ENCODE assay signal across 10 cellular contexts in genomic region chr3:130963878-130964277, GRCh38.
DNase-seq lines count a peak whose midpoint lies in the region; ATAC-seq lines count a peak whose summit lies in the region.
"Had no signal": no experiment of that assay in that cellular context is flagged by ENCODE, and none has a peak within 500 bp of the region (broad histone marks: within the 10 kb centered on the region; RNA-seq: fewer than 3 reads in every experiment).

No MANE protein-coding gene starts in this region.

- H3K79me2 ChIP-seq in ACC112 (ENCODE audit: control insufficient read depth, insufficient read depth, low read length, unreplicated experiment): no peaks in the 10 kb centered on the region

- H3K27me3 ChIP-seq in ACC112 (ENCODE audit: insufficient read depth, low read length) (no peaks in the 10 kb centered on the region), adipocyte (replicated peaks; ENCODE audit: control insufficient read depth, insufficient read depth, low read length) (no peaks in the 10 kb centered on the region), iPS-20b (ENCODE audit: insufficient read depth, low read length) (no peaks in the 10 kb centered on the region)

- ATAC-seq in GM21360 (IDR thresholded peaks at IDR 0.05; ENCODE audit: unreplicated experiment) (no peak), GM19463 (IDR thresholded peaks at IDR 0.05; ENCODE audit: unreplicated experiment) (no peak)

- peak; percentile 90 for DNase-seq in HS-5 (ENCODE audit: low read depth)
- DNase-seq in adipocyte (ENCODE audit: low read depth): peak; percentile 90
- DNase-seq in G401 (ENCODE audit: low spot score): no peak
- DNase-seq in GDM1 (lab: John Stamatoyannopoulos, UW): no peak
- DNase-seq: CD4-positive, alpha-beta memory T cell; NCI-H748 treated with DMSO at 0.1 percent for 48 hours had no signal

- H2AFZ ChIP-seq in ACC112 (ENCODE audit: low read length, unreplicated experiment): no peak overlapping the region

- H3K9ac ChIP-seq in adipocyte (ENCODE audit: low read length) (no peak overlapping the region), iPS-20b (ENCODE audit: low read depth, low read length) (peak overlapping the region; percentile 10; the same call in 1 of the 2 replicates)

- in situ Hi-C loops in G401 (cut with HindIII; ENCODE audit: low sequenced_read_pairs): no loop called here

- H3K4me1 ChIP-seq in ACC112 (ENCODE audit: control insufficient read depth, insufficient read depth, low read length, unreplicated experiment): peaks cover 37% of the 10 kb centered on the region
- H3K4me1 ChIP-seq in adipocyte (ENCODE audit: control insufficient read depth, insufficient read depth, low read length): peaks cover 19% of the 10 kb centered on the region
- H3K4me1 ChIP-seq in iPS-20b (ENCODE audit: insufficient read depth, low read length): peaks cover 11% of the 10 kb centered on the region

- no peaks in the 10 kb centered on the region for H3K9me3 ChIP-seq in adipocyte (ENCODE audit: control insufficient read depth, low read length)
- no peaks in the 10 kb centered on the region for H3K9me3 ChIP-seq in iPS-20b (ENCODE audit: insufficient read depth, low read depth, low read length)

- H3K4me3 ChIP-seq in ACC112 (ENCODE audit: low read depth, low read length) (no peak overlapping the region; the same call in 1 of the 2 replicates), adipocyte (ENCODE audit: low read length) (no peak overlapping the region), iPS-20b (ENCODE audit: low read length) (peak overlapping the region; percentile 31; the same call in 1 of the 2 replicates)

- H3K36me3 ChIP-seq in ACC112 (ENCODE audit: insufficient read depth, low read length) (peaks cover 48% of the 10 kb centered on the region), adipocyte (ENCODE audit: control insufficient read depth, insufficient read depth, low read length, severe bottlenecking) (peaks cover 64% of the 10 kb centered on the region), iPS-20b (ENCODE audit: insufficient read depth, low read depth, low read length) (peaks cover 65% of the 10 kb centered on the region)

- peak overlapping the region; percentile 89 for H3K27ac ChIP-seq in ACC112 (ENCODE audit: low read depth, low read length)
- H3K27ac ChIP-seq in iPS-20b (ENCODE audit: low read length): no peak overlapping the region

Comparison
In these comparisons a context has a peak if more than half of its experiments do, and no peak if none do; other contexts are left out.
1. DNase-seq: peak in HS-5 (single experiment) and adipocyte (single experiment); none in G401 (single experiment) and GDM1 (single experiment).